20 cellular contexts compared by ENCODE assay signal in the genomic region with DNA sequence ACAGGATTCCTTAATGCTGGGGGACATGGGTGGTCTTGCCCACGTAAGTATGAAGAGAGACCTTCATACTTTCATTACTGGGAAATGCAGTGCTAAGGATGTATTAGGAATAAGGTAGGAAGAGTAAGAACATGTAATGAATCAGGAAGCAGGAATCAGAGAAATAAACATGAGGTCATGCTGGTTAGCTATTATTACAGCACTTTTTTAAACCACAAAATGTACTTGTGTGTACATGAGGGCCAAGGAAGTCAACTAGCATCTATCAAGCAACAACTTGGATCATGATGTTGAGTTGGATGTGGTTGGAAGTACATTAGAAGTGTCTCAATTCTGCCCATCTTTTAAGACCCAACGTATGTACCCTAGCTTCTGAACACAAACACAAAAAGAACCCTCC.
A peak's percentile ranks its signal among the peaks of the same experiment; 100 is the strongest.
DNase-seq lines count a peak whose midpoint lies in the region; ATAC-seq, FAIRE-seq and TF ChIP-seq lines count a peak whose summit lies in the region.
"Had no signal": no experiment of that assay in that cellular context is flagged by ENCODE, and none has a peak within 500 bp of the region (broad histone marks: within the 10 kb centered on the region; RNA-seq: fewer than 3 reads in every experiment).

No MANE protein-coding gene starts in this region.

- H4K91ac ChIP-seq in mesenchymal stem cell (ENCODE audit: low read length): peak overlapping the region; percentile 76

- TF ChIP-seq POLR2A in H54 (IDR thresholded peaks at IDR 0.05; ENCODE audit: low read depth, low read length): no peak

- no peak for ATAC-seq in HG03354 (IDR thresholded peaks at IDR 0.05; ENCODE audit: poor library complexity, severe bottlenecking, unreplicated experiment)

- no peak for TF ChIP-seq CTCF in fibroblast of mammary gland (conservative IDR thresholded peaks at IDR 0.05; ENCODE audit: control insufficient read depth, insufficient read depth, low read depth, low read length)

- no peak overlapping the region for H3K4me2 ChIP-seq in mesenchymal stem cell (ENCODE audit: low read length, poor library complexity, severe bottlenecking)

- H3K4me1 ChIP-seq in adipocyte (ENCODE audit: control insufficient read depth, insufficient read depth, low read length) (no peaks in the 10 kb centered on the region), mesenchymal stem cell (ENCODE audit: control insufficient read depth, insufficient read depth, low read depth, low read length) (peaks cover 3% of the 10 kb centered on the region)
- H3K4me1 ChIP-seq: Peyer's patch had no signal

- no peaks in the 10 kb centered on the region for H3K79me1 ChIP-seq in mesenchymal stem cell (replicated peaks; ENCODE audit: low read length, poor library complexity, severe bottlenecking)

- FAIRE-seq in H54 (lab: Jason Lieb, UNC): peak; percentile 27
- FAIRE-seq: GM12891, GM19239 had no signal

- H3K27me3 ChIP-seq in adipocyte (replicated peaks; ENCODE audit: control insufficient read depth, insufficient read depth, low read length) (peaks cover 3% of the 10 kb centered on the region), mesenchymal stem cell (ENCODE audit: control insufficient read depth in 1 of 2, insufficient read depth in 1 of 2, low read length in 2 of 2) (peaks cover 0 to 7% of the 10 kb centered on the region in 2 experiments)
- H3K27me3 ChIP-seq: Peyer's patch, SJCRH30 had no signal

- H2BK120ac ChIP-seq in mesenchymal stem cell (ENCODE audit: low read depth, low read length): no peak overlapping the region

- peak overlapping the region in 1 of 2 experiments; percentile 61 for H3K14ac ChIP-seq in mesenchymal stem cell (ENCODE audit: low read length in 2 of 2)

- no peak overlapping the region for H3K23ac ChIP-seq in mesenchymal stem cell (ENCODE audit: low read length in 2 of 2)

- 80% methylated on average over 2 of the region's 2 CpGs for WGBS in mesenchymal stem cell

- no peaks in the 10 kb centered on the region for H3K36me3 ChIP-seq in adipocyte (ENCODE audit: control insufficient read depth, insufficient read depth, low read length, severe bottlenecking)
- H3K36me3 ChIP-seq in mesenchymal stem cell (ENCODE audit: control insufficient read depth in 1 of 2, insufficient read depth in 2 of 2, low read depth in 1 of 2, low read length in 2 of 2): no peaks in the 10 kb centered on the region
- H3K36me3 ChIP-seq: Peyer's patch, SJCRH30 had no signal

- H3K4me3 ChIP-seq in adipocyte (ENCODE audit: low read length) (no peak overlapping the region), fibroblast of mammary gland (ENCODE audit: control insufficient read depth, low read depth, low read length) (no peak overlapping the region), mesenchymal stem cell (ENCODE audit: insufficient read depth in 1 of 2, low read depth in 1 of 2, low read length in 2 of 2) (no peak overlapping the region)
- H3K4me3 ChIP-seq: Peyer's patch, SJCRH30 had no signal

- H2AFZ ChIP-seq in mesenchymal stem cell (ENCODE audit: low read depth, low read length): no peak overlapping the region

- H4K8ac ChIP-seq in mesenchymal stem cell (ENCODE audit: low read length): no peak overlapping the region

- no peak overlapping the region for H2AK5ac ChIP-seq in mesenchymal stem cell (ENCODE audit: low read length, severe bottlenecking)

- no peak overlapping the region for H2BK12ac ChIP-seq in mesenchymal stem cell (ENCODE audit: low read length in 2 of 2)

- no peak overlapping the region for H3K18ac ChIP-seq in mesenchymal stem cell (ENCODE audit: low read depth in 1 of 2, low read length in 2 of 2)

- H2BK15ac ChIP-seq in mesenchymal stem cell (ENCODE audit: low read depth, poor library complexity, severe bottlenecking): no peak overlapping the region

- no peaks in the 10 kb centered on the region for H3K9me3 ChIP-seq in adipocyte (ENCODE audit: control insufficient read depth, low read length)
- no peaks in the 10 kb centered on the region for H3K9me3 ChIP-seq in mesenchymal stem cell (ENCODE audit: control insufficient read depth, low read length)
- H3K9me3 ChIP-seq: Peyer's patch, SJCRH30 had no signal

- no peak for DNase-seq in H54 (ENCODE audit: insufficient read length, low spot score)
- DNase-seq in adipocyte (ENCODE audit: low read depth): peak; percentile 3
- peak; percentile 10 for DNase-seq in fibroblast of mammary gland (ENCODE audit: low read depth)
- peak; percentile 56 for DNase-seq in mesenchymal stem cell
- DNase-seq in NCI-H2227 treated with DMSO at 0.1 percent for 48 hours (lab: John Stamatoyannopoulos, UW): no peak
- DNase-seq in T-helper 2 cell: no peak
- DNase-seq in iPS-NIHi11 (ENCODE audit: low spot score): no peak
- DNase-seq: CD4-positive, CD25-positive, alpha-beta regulatory T cell; DMS79 treated with DMSO at 0.1 percent for 48 hours; GOT3; KBM-7; NCI-H1105 treated with DMSO at 0.1 percent for 48 hours; NCI-H2081; NCI-H2171; NCI-H524 treated with DMSO at 0.1 percent for 48 hours; Peyer's patch; SJCRH30 had no signal

- H3K4ac ChIP-seq in mesenchymal stem cell (ENCODE audit: low read depth in 1 of 2, low read length in 2 of 2): peak overlapping the region in 1 of 2 experiments; percentile 51

- H3K9ac ChIP-seq in adipocyte (ENCODE audit: low read length) (no peak overlapping the region), mesenchymal stem cell (ENCODE audit: low read length) (no peak overlapping the region)

- no peak overlapping the region for H3K27ac ChIP-seq in mesenchymal stem cell (ENCODE audit: low read length, poor library complexity, severe bottlenecking)
- H3K27ac ChIP-seq: Peyer's patch, SJCRH30 had no signal

- H2BK5ac ChIP-seq in mesenchymal stem cell (ENCODE audit: low read depth, low read length, poor library complexity, severe bottlenecking): no peak overlapping the region

Comparison
In these comparisons a context has a peak if more than half of its experiments do, and no peak if none do; other contexts are left out.
1. DNase-seq: peak in adipocyte (single experiment), fibroblast of mammary gland (single experiment) and mesenchymal stem cell (single experiment); none in H54 (single experiment), NCI-H2227 treated with DMSO at 0.1 percent for 48 hours (single experiment), T-helper 2 cell (0 of 5) and iPS-NIHi11 (single experiment).